Comparison of ENCODE assay signal across 8 cellular contexts in the genomic region with DNA sequence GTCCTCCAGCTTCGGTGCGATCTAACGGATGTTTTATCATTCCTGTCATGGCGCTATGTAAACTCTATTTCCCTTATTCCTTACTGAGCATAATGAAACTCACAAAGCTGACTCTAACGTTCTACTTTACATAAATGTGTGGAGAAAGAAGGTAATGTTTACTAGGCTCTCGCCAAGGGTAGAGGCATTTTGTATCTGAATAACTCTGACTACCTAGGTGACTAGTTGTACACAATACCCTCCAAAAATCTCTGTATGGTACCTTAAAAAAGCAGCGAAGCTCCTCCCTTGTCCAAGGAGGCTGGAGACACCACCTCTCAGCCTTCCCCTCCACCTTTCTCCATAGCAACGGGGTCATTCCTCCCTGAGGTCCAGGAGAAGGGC. TPM values are rescaled to one million over a fixed set of nuclear protein-coding genes. Genes with fewer than 3 reads are reported as not detected.
DNase-seq lines count a peak whose midpoint lies in the region; ATAC-seq, FAIRE-seq and TF ChIP-seq lines count a peak whose summit lies in the region.

No MANE protein-coding gene starts in this region.

- peak overlapping the region; percentile 86 to 93 (median 90) for H3K4me3 Mint-ChIP-seq in CD4-positive, alpha-beta memory T cell
- peak overlapping the region; percentile 87 to 94 (median 93) for H3K4me3 Mint-ChIP-seq in nephron

- H3K36me3 Mint-ChIP-seq in CD4-positive, alpha-beta memory T cell, result peaks cover 38% of the 10 kb centered on the region in 2 donors
- peaks cover 56% of the 10 kb centered on the region for H3K36me3 Mint-ChIP-seq in nephron (ENCODE audit: low read depth)

- POLR2A ChIA-PET in CD4-positive, alpha-beta memory T cell (lab: Charles Lee; ENCODE audit: partially characterized antibody), result interaction anchor here (0.7 to 2.1 kb wide), 5 partner anchors 15 to 403 kb away, joined by 3 to 8 read pairs (median 3); a partner anchor contains a TSS
- POLR2A ChIA-PET in HEK293T (lab: Yijun Ruan, JAX), result no interaction called here

- H3K9me3 ChIP-seq in CD4-positive, alpha-beta memory T cell (ENCODE audit: control insufficient read depth in 1 of 2, low read length in 2 of 2), result peaks cover 0 to 11% of the 10 kb centered on the region in 2 donors

- peak overlapping the region; percentile 40 for H3K27ac ChIP-seq in CD4-positive, alpha-beta memory T cell (ENCODE audit: low read depth, low read length)

- peaks cover 5 to 24% (median 19%) of the 10 kb centered on the region in 4 donors for H3K4me1 Mint-ChIP-seq in CD4-positive, alpha-beta memory T cell
- peaks cover 5% of the 10 kb centered on the region for H3K4me1 Mint-ChIP-seq in nephron

- no peak for DNase-seq in CD4-positive, alpha-beta memory T cell
- DNase-seq in bronchial epithelial cell (ENCODE audit: low read depth) (no peak), putamen (ENCODE audit: low spot score) (no peak), NCI-H2227 (lab: John Stamatoyannopoulos, UW; ENCODE audit: unreplicated experiment) (no peak), HK-2 (ENCODE audit: unreplicated experiment) (no peak), HEK293T (ENCODE audit: extremely low spot score) (no peak)

- CTCF ChIA-PET in CD4-positive, alpha-beta memory T cell (lab: Charles Lee; ENCODE audit: partially characterized antibody), result no interaction called here
- CTCF ChIA-PET in HEK293T (lab: Yijun Ruan, JAX), result no interaction called here

- H3K27ac Mint-ChIP-seq in CD4-positive, alpha-beta memory T cell, result peak overlapping the region; percentile 28 to 93 (median 81)
- H3K27ac Mint-ChIP-seq in nephron, result peak overlapping the region; percentile 47 to 68 (median 56)

- H3K27me3 ChIP-seq in CD4-positive, alpha-beta memory T cell (ENCODE audit: insufficient read depth, low read length), result no peaks in the 10 kb centered on the region
- no peaks in the 10 kb centered on the region for H3K27me3 ChIP-seq in bronchial epithelial cell (ENCODE audit: control insufficient read depth, insufficient read depth, low read length)

- H3K4me3 ChIP-seq in CD4-positive, alpha-beta memory T cell (ENCODE audit: low read length in 2 of 2), result peak overlapping the region; percentile 38 to 76
- peak overlapping the region; percentile 76 for H3K4me3 ChIP-seq in bronchial epithelial cell (ENCODE audit: low read depth, low read length)

- no peak for TF ChIP-seq CTCF in bronchial epithelial cell (IDR thresholded peaks at IDR 0.05; ENCODE audit: insufficient read depth, low read length, severe bottlenecking)
- TF ChIP-seq CTCF in nephron (IDR thresholded peaks at IDR 0.05; ENCODE audit: unreplicated experiment in 3 of 3), result no peak

- H3K4me1 ChIP-seq in CD4-positive, alpha-beta memory T cell (ENCODE audit: insufficient read depth, low read length), result peaks cover 16% of the 10 kb centered on the region

- peaks cover 6% of the 10 kb centered on the region for H3K36me3 ChIP-seq in CD4-positive, alpha-beta memory T cell (ENCODE audit: insufficient read depth, low read length)
- H3K36me3 ChIP-seq in bronchial epithelial cell (ENCODE audit: control insufficient read depth, insufficient read depth, low read length), result no peaks in the 10 kb centered on the region

- intact Hi-C loops in CD4-positive, alpha-beta memory T cell (cut with micrococcal nuclease), result loop anchor here (1.0 kb wide), 2 partner anchors 15 kb away; a partner anchor contains a TSS

- ATAC-seq in HG02870 (IDR thresholded peaks at IDR 0.05; ENCODE audit: unreplicated experiment), result peak; percentile 22

- H3K27me3 Mint-ChIP-seq in CD4-positive, alpha-beta memory T cell, result peaks cover 0 to 3% of the 10 kb centered on the region in 2 donors
- no peaks in the 10 kb centered on the region for H3K27me3 Mint-ChIP-seq in nephron (ENCODE audit: low read depth)

- no peak for FAIRE-seq in bronchial epithelial cell (lab: Jason Lieb, UNC)

- H3K9me3 Mint-ChIP-seq in CD4-positive, alpha-beta memory T cell, result peaks cover 8 to 49% (median 44%) of the 10 kb centered on the region in 8 donors
- peaks cover 62% of the 10 kb centered on the region for H3K9me3 Mint-ChIP-seq in nephron

TF ChIP-seq in HEK293T, 16 proteins besides CTCF, POLR2A, EP300 and RAD21:
- TF ChIP-seq CTBP1 (IDR thresholded peaks at IDR 0.05; ENCODE audit: borderline replicate concordance) (no peak), ELF4 (IDR thresholded peaks at IDR 0.05) (no peak), FOXA1 (IDR thresholded peaks at IDR 0.05) (no peak), FOXM1 (IDR thresholded peaks at IDR 0.05; ENCODE audit: borderline replicate concordance) (no peak), BHLHE40 (IDR thresholded peaks at IDR 0.05; ENCODE audit: borderline replicate concordance) (no peak), LEF1 (IDR thresholded peaks at IDR 0.05; ENCODE audit: borderline replicate concordance) (no peak), ZNF384 (IDR thresholded peaks at IDR 0.05) (no peak), ARNT (IDR thresholded peaks at IDR 0.05) (no peak)

RNA-seq across cellular contexts. Expression of a gene that starts 0.3 kb away (rescaled TPM):
- 10 to 100 TPM in 1 of 2 experiments, 1 to 10 TPM in 1; 9.9 to 10.9 TPM for total RNA-seq in CD4-positive, alpha-beta memory T cell
- 1 to 10 TPM; 6.8 to 9.8 TPM for polyA plus RNA-seq in CD4-positive, alpha-beta memory T cell
- total RNA-seq in bronchial epithelial cell, result 3.7 and 3.9 TPM in 2 replicates

RNA-seq across cellular contexts. Expression of a gene that starts 14.7 kb away (rescaled TPM):
- total RNA-seq in CD4-positive, alpha-beta memory T cell, result 10 to 100 TPM; 32.1 to 32.3 TPM
- 10 to 100 TPM in 1 of 2 donors, 1 to 10 TPM in 1; 8.9 to 12.7 TPM for polyA plus RNA-seq in CD4-positive, alpha-beta memory T cell
- 17.1 and 23.2 TPM in 2 replicates for total RNA-seq in bronchial epithelial cell

RNA-seq across cellular contexts. Expression of a gene that starts 15.4 kb away (rescaled TPM):
- total RNA-seq in CD4-positive, alpha-beta memory T cell, result 10 to 100 TPM; 11.1 to 11.3 TPM
- 1 to 10 TPM; 6.9 to 8.3 TPM for polyA plus RNA-seq in CD4-positive, alpha-beta memory T cell
- total RNA-seq in bronchial epithelial cell, result 7.4 and 8.4 TPM in 2 replicates

RNA-seq across cellular contexts. Expression of a gene that starts 20.7 kb away (rescaled TPM):
- total RNA-seq in CD4-positive, alpha-beta memory T cell, result 10 to 100 TPM; 12.0 to 13.9 TPM
- polyA plus RNA-seq in CD4-positive, alpha-beta memory T cell, result 1 to 10 TPM; 4.6 to 8.4 TPM
- 5.5 and 7.4 TPM in 2 replicates for total RNA-seq in bronchial epithelial cell

RNA-seq across cellular contexts. Expression of a gene that starts 33.6 kb away (rescaled TPM):
- 10 to 100 TPM; 48.7 to 53.3 TPM for total RNA-seq in CD4-positive, alpha-beta memory T cell
- polyA plus RNA-seq in CD4-positive, alpha-beta memory T cell, result 10 to 100 TPM; 19.6 to 26.0 TPM
- 11.1 and 13.8 TPM in 2 replicates for total RNA-seq in bronchial epithelial cell
